In genomic region chr12:10613334-10614055, GRCh38 we compare ENCODE assay signal across 1 cellular context.
A peak's percentile ranks its signal among the peaks of the same experiment; 100 is the strongest.
TF ChIP-seq lines count a peak whose summit lies in the region.

Gene MAGOHB, minus strand, starts transcription at chr12:10613609. Its CDS starts 77 bp downstream, at chr12:10613532.

TF ChIP-seq in K562, 482 proteins besides CTCF, POLR2A, EP300 and RAD21 (continued from another document and continues in another):
- no peak for TF ChIP-seq ZNF398 (CRISPR knock-in tag; IDR thresholded peaks at IDR 0.05)
- peak; percentile 80 for TF ChIP-seq CXXC5 (CRISPR knock-in tag; IDR thresholded peaks at IDR 0.05)
- 0 out of 2 replicates have a peak, but pooled peaks have one; percentile 9 for TF ChIP-seq FOXM1 (IDR thresholded peaks at IDR 0.05; ENCODE audit: low read depth)
- TF ChIP-seq FOXM1 (CRISPR knock-in tag; IDR thresholded peaks at IDR 0.05; ENCODE audit: low read depth) = no peak
- TF ChIP-seq RBM39 (optimal IDR thresholded peaks at IDR 0.05; ENCODE audit: low read depth, low read length) = no peak
- TF ChIP-seq PHF21A (IDR thresholded peaks at IDR 0.05; ENCODE audit: borderline replicate concordance, low read depth) = no peak
- TF ChIP-seq SRSF1 (IDR thresholded peaks at IDR 0.05; ENCODE audit: low read depth, low read length) = no peak
- TF ChIP-seq CBX8 (IDR thresholded peaks at IDR 0.05; ENCODE audit: borderline replicate concordance, extremely low read depth, low read depth, low read length, poor library complexity, severe bottlenecking) = no peak
- no peak for TF ChIP-seq SNAPC5 (CRISPR knock-in tag; IDR thresholded peaks at IDR 0.05)
- TF ChIP-seq CHAMP1 (IDR thresholded peaks at IDR 0.05) = 0 out of 2 replicates have a peak, but pooled peaks have one; percentile 40
- TF ChIP-seq ESRRB (CRISPR knock-in tag; IDR thresholded peaks at IDR 0.05; ENCODE audit: borderline replicate concordance) = no peak
- peak; percentile 81 for TF ChIP-seq HCFC1 (IDR thresholded peaks at IDR 0.05; ENCODE audit: low read depth, low read length)
- peak in 1 of 2 experiments; percentile 97; a peak in 2 of 4 replicates for TF ChIP-seq TBL1XR1 (IDR thresholded peaks at IDR 0.05; ENCODE audit: low read length in 2 of 2)
- peak; percentile 98 for TF ChIP-seq ZBTB12 (CRISPR knock-in tag; IDR thresholded peaks at IDR 0.05)
- TF ChIP-seq TSC22D4 (tag; IDR thresholded peaks at IDR 0.05) = no peak
- peak; percentile 50; the same call in 1 of the 2 replicates for TF ChIP-seq ZBTB17 (CRISPR knock-in tag; IDR thresholded peaks at IDR 0.05)
- peak in 1 of 2 experiments; percentile 75; a peak in 1 of 4 replicates for TF ChIP-seq MLLT1 (IDR thresholded peaks at IDR 0.05)
- no peak for TF ChIP-seq TRIM24 (IDR thresholded peaks at IDR 0.05)
- TF ChIP-seq E2F3 (CRISPR knock-in tag; IDR thresholded peaks at IDR 0.05) = peak; percentile 95
- peak; percentile 36; the same call in 1 of the 2 replicates for TF ChIP-seq KAT7 (CRISPR knock-in tag; IDR thresholded peaks at IDR 0.05; ENCODE audit: borderline replicate concordance)
- TF ChIP-seq RFX5 (IDR thresholded peaks at IDR 0.05; ENCODE audit: low read depth, low read length) = no peak
- TF ChIP-seq NFIX (CRISPR knock-in tag; IDR thresholded peaks at IDR 0.05; ENCODE audit: low read depth) = no peak
- TF ChIP-seq ZNF280B (CRISPR knock-in tag; IDR thresholded peaks at IDR 0.05) = no peak
- peak; percentile 83 for TF ChIP-seq TBP (optimal IDR thresholded peaks at IDR 0.05; ENCODE audit: low read depth, low read length)
- TF ChIP-seq ESRRA (IDR thresholded peaks at IDR 0.05; ENCODE audit: borderline replicate concordance, low read depth) = no peak
- TF ChIP-seq ZNF561 (CRISPR knock-in tag; conservative IDR thresholded peaks at IDR 0.05) = no peak
- peak; percentile 91 for TF ChIP-seq E2F8 (IDR thresholded peaks at IDR 0.05; ENCODE audit: low read depth, partially characterized antibody)
- TF ChIP-seq SAFB (IDR thresholded peaks at IDR 0.05; ENCODE audit: borderline replicate concordance, low read depth, low read length) = no peak
- no peak for TF ChIP-seq NELFE (IDR thresholded peaks at IDR 0.05; ENCODE audit: insufficient read depth, insufficient read length)
- TF ChIP-seq BRD4 (IDR thresholded peaks at IDR 0.05) = peak; percentile 96
- TF ChIP-seq POLR2G (IDR thresholded peaks at IDR 0.05; ENCODE audit: low read depth, low read length) = peak; percentile 86
- TF ChIP-seq ZNF518B (CRISPR knock-in tag; IDR thresholded peaks at IDR 0.05) = no peak
- no peak for TF ChIP-seq FOXP1 (CRISPR knock-in tag; IDR thresholded peaks at IDR 0.05)
- TF ChIP-seq RCOR1 (IDR thresholded peaks at IDR 0.05; ENCODE audit: borderline replicate concordance in 1 of 2, low read depth in 2 of 2, low read length in 2 of 2) = no peak
- TF ChIP-seq POLR2AphosphoS5 (IDR thresholded peaks at IDR 0.05; ENCODE audit: control insufficient read depth, insufficient read depth, low read depth, low read length) = peak; percentile 75
- TF ChIP-seq CREB3L1 (IDR thresholded peaks at IDR 0.05; ENCODE audit: borderline replicate concordance, low read depth) = peak; percentile 100
- no peak for TF ChIP-seq PATZ1 (CRISPR knock-in tag; IDR thresholded peaks at IDR 0.05; ENCODE audit: borderline replicate concordance)
- peak; percentile 96 for TF ChIP-seq JUNB (CRISPR knock-in tag; conservative IDR thresholded peaks at IDR 0.05)
- TF ChIP-seq POU5F1 (IDR thresholded peaks at IDR 0.05; ENCODE audit: borderline replicate concordance, low read depth, low read length, partially characterized antibody) = no peak
